ENCODE assay signal across 22 cellular contexts in the genomic region with DNA sequence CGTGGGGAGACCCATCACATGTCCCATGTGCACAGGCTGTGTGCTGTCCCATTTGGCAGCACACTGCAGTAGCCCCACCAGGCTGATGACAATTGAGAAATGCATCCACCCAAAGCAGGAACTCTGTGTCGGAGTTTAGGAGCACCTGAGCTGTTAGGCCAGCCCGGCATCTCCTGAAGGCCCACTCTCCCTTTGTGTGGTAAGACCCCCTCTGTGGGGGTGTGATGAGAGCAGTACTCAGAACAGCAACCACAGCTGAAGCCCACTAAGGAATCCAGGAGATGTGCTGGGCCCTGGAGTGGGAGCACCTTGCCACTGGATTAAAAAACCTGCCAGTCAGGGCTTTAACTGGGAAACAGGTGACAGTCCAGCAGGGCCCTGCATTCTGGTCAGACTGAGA. TPM values are rescaled to one million over a fixed set of nuclear protein-coding genes. Genes with fewer than 3 reads are reported as not detected.
A peak's percentile ranks its signal among the peaks of the same experiment; 100 is the strongest.
DNase-seq lines count a peak whose midpoint lies in the region; ATAC-seq, FAIRE-seq and TF ChIP-seq lines count a peak whose summit lies in the region.
"Had no signal": no experiment of that assay in that cellular context is flagged by ENCODE, and none has a peak within 500 bp of the region (broad histone marks: within the 10 kb centered on the region; RNA-seq: fewer than 3 reads in every experiment).

No MANE protein-coding gene starts in this region.

- no peaks in the 10 kb centered on the region for H3K36me3 ChIP-seq in OCI-LY1 (ENCODE audit: insufficient read depth, low read length)
- H3K36me3 ChIP-seq: BLaER1, HAP-1 had no signal

- H3K27me3 ChIP-seq in OCI-LY1 (ENCODE audit: insufficient read depth, low read length) = no peaks in the 10 kb centered on the region
- H3K27me3 ChIP-seq: BLaER1 had no signal

- H3K9me3 Mint-ChIP-seq in memory B cell (no peaks in the 10 kb centered on the region), osteocyte (ENCODE audit: unreplicated experiment) (no peaks in the 10 kb centered on the region)
- H3K9me3 Mint-ChIP-seq in activated naive CD4-positive, alpha-beta T cell treated with anti-CD3 and anti-CD28 coated beads, Interleukin-2, amount 10 ng/mL, durations not matched to agents 7 days and 5 days = no peaks in the 10 kb centered on the region
- H3K9me3 Mint-ChIP-seq: CD4-positive, CD25-positive, alpha-beta regulatory T cell; CD8-positive, alpha-beta T cell; GM23338; HFFc6 had no signal

- no peaks in the 10 kb centered on the region for H3K79me2 ChIP-seq in OCI-LY1 (ENCODE audit: insufficient read depth, low read length)

- H3K27ac Mint-ChIP-seq in memory B cell (peak overlapping the region; percentile 6), osteocyte (ENCODE audit: unreplicated experiment) (no peak overlapping the region)
- H3K27ac Mint-ChIP-seq in activated naive CD4-positive, alpha-beta T cell treated with anti-CD3 and anti-CD28 coated beads, Interleukin-2, amount 10 ng/mL, durations not matched to agents 7 days and 5 days = no peak overlapping the region
- H3K27ac Mint-ChIP-seq: CD4-positive, CD25-positive, alpha-beta regulatory T cell; CD8-positive, alpha-beta T cell; GM23338; HFFc6 had no signal

- CTCF ChIA-PET in activated naive CD4-positive, alpha-beta T cell treated with anti-CD3 and anti-CD28 coated beads, Interleukin-2, amount 10 ng/mL, durations not matched to agents 7 days and 5 days (lab: Charles Lee) = no interaction called here

- peaks cover 14% of the 10 kb centered on the region for H3K36me3 Mint-ChIP-seq in memory B cell
- H3K36me3 Mint-ChIP-seq in osteocyte (ENCODE audit: unreplicated experiment) = no peaks in the 10 kb centered on the region
- H3K36me3 Mint-ChIP-seq in activated naive CD4-positive, alpha-beta T cell treated with anti-CD3 and anti-CD28 coated beads, Interleukin-2, amount 10 ng/mL, durations not matched to agents 7 days and 5 days = no peaks in the 10 kb centered on the region
- H3K36me3 Mint-ChIP-seq: CD4-positive, CD25-positive, alpha-beta regulatory T cell; CD8-positive, alpha-beta T cell had no signal

- TF ChIP-seq CTCF in OCI-LY1 (IDR thresholded peaks at IDR 0.05; ENCODE audit: low read length) (no peak), osteocyte (IDR thresholded peaks at IDR 0.05) (no peak)

- peak overlapping the region; percentile 100 for H3K27ac ChIP-seq in OCI-LY1 (ENCODE audit: low read depth, low read length, poor library complexity, severe bottlenecking)
- H3K27ac ChIP-seq: BLaER1, C4-2B had no signal

- H3K4me1 ChIP-seq in OCI-LY1 (ENCODE audit: insufficient read depth, low read length, severe bottlenecking) = peaks cover 57% of the 10 kb centered on the region
- H3K4me1 ChIP-seq: Caco-2, HAP-1 had no signal

- H3K9ac ChIP-seq in OCI-LY1 (ENCODE audit: low read length) = no peak overlapping the region
- H3K9ac ChIP-seq: BLaER1 had no signal

- no peak for TF ChIP-seq POLR2A in H54 (IDR thresholded peaks at IDR 0.05; ENCODE audit: low read depth, low read length)

- peaks cover 11% of the 10 kb centered on the region for H3F3A ChIP-seq in OCI-LY1 (ENCODE audit: insufficient read depth, low read length)

- no peak for DNase-seq in memory B cell (ENCODE audit: low spot score in 2 of 2)
- DNase-seq in osteocyte (ENCODE audit: extremely low spot score, unreplicated experiment) = peak; percentile 69
- no peak for DNase-seq in activated naive CD4-positive, alpha-beta T cell treated with anti-CD3 and anti-CD28 coated beads, Interleukin-2, amount 10 ng/mL, durations not matched to agents 7 days and 5 days
- no peak for DNase-seq in H54 (ENCODE audit: insufficient read length, low spot score)
- DNase-seq: Caco-2; CD4-positive, CD25-positive, alpha-beta regulatory T cell; CD8-positive, alpha-beta T cell; DMS153; DND-41; HFFc6 had no signal

- FAIRE-seq in H54 (lab: Jason Lieb, UNC) = no peak
- FAIRE-seq: G401.6, GM12892 had no signal

- peaks cover 34% of the 10 kb centered on the region for H3K4me1 Mint-ChIP-seq in memory B cell
- H3K4me1 Mint-ChIP-seq in osteocyte (ENCODE audit: unreplicated experiment) = no peaks in the 10 kb centered on the region
- H3K4me1 Mint-ChIP-seq in activated naive CD4-positive, alpha-beta T cell treated with anti-CD3 and anti-CD28 coated beads, Interleukin-2, amount 10 ng/mL, durations not matched to agents 7 days and 5 days = peaks cover 3% of the 10 kb centered on the region

- no peaks in the 10 kb centered on the region for H4K20me1 ChIP-seq in OCI-LY1 (ENCODE audit: insufficient read depth, low read length)
- H4K20me1 ChIP-seq: BLaER1 had no signal

- H3K4me3 ChIP-seq in OCI-LY1 (ENCODE audit: low read depth, low read length, poor library complexity, severe bottlenecking) = no peak overlapping the region
- H3K4me3 ChIP-seq: BLaER1, GM23338, HAP-1 had no signal

- H2AFZ ChIP-seq in OCI-LY1 (ENCODE audit: low read length) = no peak overlapping the region
- H2AFZ ChIP-seq: GM23338 had no signal

- no peaks in the 10 kb centered on the region for H3K9me2 ChIP-seq in OCI-LY1 (ENCODE audit: low read depth, low read length)

- no peaks in the 10 kb centered on the region for H3K9me3 ChIP-seq in OCI-LY1 (ENCODE audit: low read length)
- H3K9me3 ChIP-seq: BLaER1, Caco-2, HAP-1 had no signal

- ATAC-seq in memory B cell (ENCODE audit: low read depth) (no peak), GM21381 (IDR thresholded peaks at IDR 0.05; ENCODE audit: unreplicated experiment) (no peak), HG03571 (IDR thresholded peaks at IDR 0.05; ENCODE audit: unreplicated experiment) (no peak)
- ATAC-seq: CD8-positive, alpha-beta T cell; GM23338 had no signal

- H3K27me3 Mint-ChIP-seq in memory B cell (no peaks in the 10 kb centered on the region), osteocyte (ENCODE audit: unreplicated experiment) (no peaks in the 10 kb centered on the region)
- peaks cover 4% of the 10 kb centered on the region for H3K27me3 Mint-ChIP-seq in activated naive CD4-positive, alpha-beta T cell treated with anti-CD3 and anti-CD28 coated beads, Interleukin-2, amount 10 ng/mL, durations not matched to agents 7 days and 5 days
- H3K27me3 Mint-ChIP-seq: CD4-positive, CD25-positive, alpha-beta regulatory T cell had no signal

- no peak overlapping the region for H3K4me2 ChIP-seq in OCI-LY1 (ENCODE audit: low read length)
- H3K4me2 ChIP-seq: BLaER1, GM23338 had no signal

- no peak overlapping the region for H3K4me3 Mint-ChIP-seq in memory B cell
- no peak overlapping the region for H3K4me3 Mint-ChIP-seq in osteocyte (ENCODE audit: unreplicated experiment)
- no peak overlapping the region for H3K4me3 Mint-ChIP-seq in activated naive CD4-positive, alpha-beta T cell treated with anti-CD3 and anti-CD28 coated beads, Interleukin-2, amount 10 ng/mL, durations not matched to agents 7 days and 5 days
- H3K4me3 Mint-ChIP-seq: CD4-positive, CD25-positive, alpha-beta regulatory T cell; CD8-positive, alpha-beta T cell; GM23338; HFFc6 had no signal

RNA-seq across cellular contexts. Expression of a gene that starts 37.2 kb away (rescaled TPM):
- total RNA-seq in osteocyte = not detected in 2 replicates
- total RNA-seq: A172, A673, Caco-2, H4, HFFc6 had no signal
